ENCODE assay signal across 11 cellular contexts in the genomic region with DNA sequence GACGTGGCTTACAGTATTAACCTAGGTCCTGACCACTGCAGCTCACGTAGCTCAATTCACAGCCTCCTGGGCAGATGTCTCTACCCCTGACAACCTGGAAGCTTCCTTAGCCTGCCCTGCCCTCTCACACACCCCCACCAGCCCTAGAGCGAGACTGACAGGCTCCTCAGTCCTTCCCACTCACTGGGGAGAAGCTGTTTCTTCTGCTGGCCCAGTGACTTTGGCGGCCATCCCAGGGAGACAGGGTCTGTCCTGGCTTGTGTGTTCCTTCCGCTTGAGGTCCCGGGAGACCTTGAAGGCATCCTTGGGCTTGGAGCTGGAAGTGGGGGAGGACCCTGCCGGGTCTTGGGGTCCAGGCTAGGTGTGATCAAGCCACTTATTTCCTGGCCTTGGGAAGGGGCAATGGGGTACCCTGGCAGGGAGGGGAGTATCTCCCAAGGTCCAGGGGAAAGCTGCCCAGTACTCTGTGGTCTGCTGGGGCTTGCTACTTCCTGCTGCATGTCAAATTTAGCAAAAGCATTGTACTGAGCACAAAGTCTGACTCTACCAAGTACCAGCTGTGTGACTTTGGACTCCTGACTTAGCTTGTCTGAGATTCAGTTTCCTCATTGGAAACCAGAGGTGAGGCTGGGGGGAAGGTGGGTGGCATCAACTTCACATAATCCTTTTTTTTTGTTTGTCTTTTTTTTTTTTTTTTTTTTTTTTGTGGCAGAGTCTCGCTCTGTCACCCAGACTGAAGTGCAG. TPM values are rescaled to one million over a fixed set of nuclear protein-coding genes. Genes with fewer than 3 reads are reported as not detected.
DNase-seq lines count a peak whose midpoint lies in the region; ATAC-seq and TF ChIP-seq lines count a peak whose summit lies in the region.
"Had no signal": no experiment of that assay in that cellular context is flagged by ENCODE, and none has a peak within 500 bp of the region (broad histone marks: within the 10 kb centered on the region; RNA-seq: fewer than 3 reads in every experiment).

No MANE protein-coding gene starts in this region.

- POLR2A ChIA-PET in AG04449 (lab: Yijun Ruan, JAX) = no interaction called here
- POLR2A ChIA-PET in naive thymus-derived CD8-positive, alpha-beta T cell (lab: Charles Lee) = interaction anchor here (0.5 to 1.9 kb wide), 9 partner anchors 8 to 676 kb away, joined by 3 to 9 read pairs (median 4); partner anchors contain the start of genes DOLPP1 and SH3GLB2

- no peaks in the 10 kb centered on the region for H3K27me3 ChIP-seq in MM.1S (replicated peaks; ENCODE audit: insufficient read depth, low read length)
- H3K27me3 ChIP-seq in effector memory CD4-positive, alpha-beta T cell (replicated peaks; ENCODE audit: control insufficient read depth, insufficient read depth, low read length, poor library complexity, severe bottlenecking) = no peaks in the 10 kb centered on the region
- H3K27me3 ChIP-seq: cardiac muscle cell, neutrophil had no signal

- peaks cover 5% of the 10 kb centered on the region; the same call in 1 of the 2 replicates for H3F3A ChIP-seq in MM.1S (ENCODE audit: insufficient read depth, low read length)

- H3K9me3 Mint-ChIP-seq in naive thymus-derived CD8-positive, alpha-beta T cell = no peaks in the 10 kb centered on the region

- H3K27ac ChIP-seq in MM.1S (ENCODE audit: low read length) = no peak overlapping the region
- H3K27ac ChIP-seq in effector memory CD4-positive, alpha-beta T cell (ENCODE audit: insufficient read depth, low read length, poor library complexity, severe bottlenecking) = no peak overlapping the region
- H3K27ac ChIP-seq: cardiac muscle cell, neutrophil had no signal

- H3K9me3 ChIP-seq in MM.1S (replicated peaks; ENCODE audit: insufficient read depth, low read length) = no peaks in the 10 kb centered on the region
- no peaks in the 10 kb centered on the region for H3K9me3 ChIP-seq in effector memory CD4-positive, alpha-beta T cell (ENCODE audit: control insufficient read depth, low read length)
- H3K9me3 ChIP-seq: neutrophil had no signal

- H3K4me1 Mint-ChIP-seq in naive thymus-derived CD8-positive, alpha-beta T cell = peaks cover 19 to 48% (median 35%) of the 10 kb centered on the region in 4 donors

- no peak overlapping the region for H3K9ac ChIP-seq in MM.1S (ENCODE audit: low read length)

- H2AFZ ChIP-seq in MM.1S (ENCODE audit: low read length) = no peak overlapping the region

- peak overlapping the region; percentile 92 for H3K4me2 ChIP-seq in MM.1S (ENCODE audit: low read depth, low read length)

- DNase-seq in AG04449 (ENCODE audit: low read depth, low spot score) (no peak), MM.1S (no peak), NCI-H446 (lab: John Stamatoyannopoulos, UW) (no peak)
- DNase-seq in effector memory CD4-positive, alpha-beta T cell = no peak
- no peak for DNase-seq in naive thymus-derived CD8-positive, alpha-beta T cell
- DNase-seq: SW 1271 had no signal

- peak overlapping the region; percentile 89 to 100 (median 96) for H3K4me3 Mint-ChIP-seq in naive thymus-derived CD8-positive, alpha-beta T cell

- peaks cover 34% of the 10 kb centered on the region for H3K79me2 ChIP-seq in MM.1S (ENCODE audit: low read length)

- no peaks in the 10 kb centered on the region for H3K9me2 ChIP-seq in MM.1S (replicated peaks; ENCODE audit: insufficient read depth, low read length)

- no peaks in the 10 kb centered on the region for H3K27me3 Mint-ChIP-seq in naive thymus-derived CD8-positive, alpha-beta T cell

- TF ChIP-seq CTCF in AG04449 (IDR thresholded peaks at IDR 0.05; ENCODE audit: insufficient read depth, low read length, missing control alignments) = no peak
- TF ChIP-seq CTCF in MM.1S (IDR thresholded peaks at IDR 0.05; ENCODE audit: low read length) = no peak

- ATAC-seq in naive thymus-derived CD8-positive, alpha-beta T cell = no peak
- ATAC-seq in HG03135 (IDR thresholded peaks at IDR 0.05; ENCODE audit: unreplicated experiment) (no peak), HG03280 (IDR thresholded peaks at IDR 0.05; ENCODE audit: unreplicated experiment) (no peak), GM21737 (IDR thresholded peaks at IDR 0.05; ENCODE audit: unreplicated experiment) (no peak)

- H3K27ac Mint-ChIP-seq in naive thymus-derived CD8-positive, alpha-beta T cell = peak overlapping the region in 3 of 10 donors; percentile 41 to 79 (median 46)

- CTCF ChIA-PET in AG04449 (lab: Yijun Ruan, JAX) = interaction anchor here (0.7 to 2.5 kb wide), 3 partner anchors 9 to 105 kb away, joined by 3 to 24 read pairs (median 3); partner anchors contain the start of gene SH3GLB2

- peaks cover 14% of the 10 kb centered on the region for H3K4me1 ChIP-seq in MM.1S (ENCODE audit: low read length)
- peaks cover 16% of the 10 kb centered on the region for H3K4me1 ChIP-seq in effector memory CD4-positive, alpha-beta T cell (ENCODE audit: control insufficient read depth, insufficient read depth, low read length, poor library complexity, severe bottlenecking)

- H3K4me3 ChIP-seq in AG04449 (ENCODE audit: low read depth, low read length) = peak overlapping the region; percentile 97
- no peak overlapping the region for H3K4me3 ChIP-seq in MM.1S (ENCODE audit: low read length)
- peak overlapping the region; percentile 29 for H3K4me3 ChIP-seq in effector memory CD4-positive, alpha-beta T cell (ENCODE audit: insufficient read depth, low read depth, low read length, poor library complexity, severe bottlenecking)

- 0 out of 2 replicates have a peak, but pooled peaks cover 4% of the 10 kb centered on the region for H3K36me3 ChIP-seq in MM.1S (replicated peaks; ENCODE audit: insufficient read depth, low read length)
- peaks cover 15% of the 10 kb centered on the region for H3K36me3 ChIP-seq in effector memory CD4-positive, alpha-beta T cell (ENCODE audit: control insufficient read depth, insufficient read depth, low read length)

- no peaks in the 10 kb centered on the region for H4K20me1 ChIP-seq in MM.1S (ENCODE audit: insufficient read depth, low read length)

- H3K36me3 Mint-ChIP-seq in naive thymus-derived CD8-positive, alpha-beta T cell = peaks cover 0 to 25% (median 4%) of the 10 kb centered on the region in 3 donors

RNA-seq across cellular contexts. Expression of gene MIGA2, which starts 1.9 kb away (rescaled TPM):
- 10 to 100 TPM; 77.9 to 88.3 TPM for total RNA-seq in naive thymus-derived CD8-positive, alpha-beta T cell
- polyA plus RNA-seq in naive thymus-derived CD8-positive, alpha-beta T cell = 10 to 100 TPM in 1 of 3 donors, 1 to 10 TPM in 2; 5.9 to 11.3 (median 7.2) TPM

RNA-seq across cellular contexts. Expression of gene SH3GLB2, which starts 10.2 kb away (rescaled TPM):
- 100 to 1,000 TPM; 109 to 113 TPM for total RNA-seq in naive thymus-derived CD8-positive, alpha-beta T cell
- 10 to 100 TPM; 21.7 to 40.9 (median 37.8) TPM for polyA plus RNA-seq in naive thymus-derived CD8-positive, alpha-beta T cell

RNA-seq across cellular contexts. Expression of gene DOLPP1, which starts 42.6 kb away (rescaled TPM):
- 10 to 100 TPM in 1 of 2 experiments, 1 to 10 TPM in 1; 9.5 to 11.1 TPM for total RNA-seq in naive thymus-derived CD8-positive, alpha-beta T cell
- polyA plus RNA-seq in naive thymus-derived CD8-positive, alpha-beta T cell = 1 to 10 TPM; 5.7 to 7.9 (median 7.1) TPM
